In the genomic region with DNA sequence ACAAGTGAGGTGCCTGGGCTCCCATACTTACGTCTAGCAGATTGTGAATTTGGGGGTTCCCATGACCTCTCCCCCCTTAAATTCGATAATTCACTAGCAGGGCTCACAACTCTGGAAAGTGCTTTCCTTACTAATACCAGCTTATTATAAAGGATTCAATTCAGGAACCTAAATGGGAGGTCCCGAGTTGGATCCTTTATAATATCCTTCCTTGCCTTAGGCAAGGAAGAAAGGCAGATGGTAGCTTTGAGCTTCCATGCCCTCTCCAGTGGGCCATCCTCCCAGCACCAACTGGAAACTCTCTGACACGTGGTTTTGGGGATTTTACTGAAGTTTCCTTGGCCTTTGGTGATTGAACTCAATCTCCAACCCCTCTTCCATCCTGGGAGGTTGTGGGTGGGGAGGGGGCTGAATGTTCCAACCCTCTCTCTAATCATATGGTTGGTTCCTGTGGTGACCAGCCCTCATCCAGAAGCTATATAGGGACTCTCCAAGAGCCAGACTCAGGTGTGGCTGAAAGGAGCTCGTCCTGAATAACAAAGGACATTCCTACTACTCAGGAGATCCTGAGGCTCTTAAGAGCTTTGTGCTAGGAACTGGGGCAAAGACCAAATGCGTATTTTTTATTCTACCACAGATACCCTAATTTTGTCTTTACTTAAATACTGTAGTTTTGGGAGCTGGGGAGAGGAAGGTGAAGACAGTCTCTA, we compare ENCODE assay signal across 33 cellular contexts.
DNase-seq lines count a peak whose midpoint lies in the region; ATAC-seq, FAIRE-seq and TF ChIP-seq lines count a peak whose summit lies in the region.
"Had no signal": no experiment of that assay in that cellular context is flagged by ENCODE, and none has a peak within 500 bp of the region (broad histone marks: within the 10 kb centered on the region; RNA-seq: fewer than 3 reads in every experiment).

No MANE protein-coding gene starts in this region.

- H3K36me3 ChIP-seq in HUES48 (ENCODE audit: control insufficient read depth, insufficient read depth, low read length) = no peaks in the 10 kb centered on the region
- H3K36me3 ChIP-seq in H1 (ENCODE audit: control insufficient read depth in 2 of 4, insufficient read depth in 4 of 4, low read length in 3 of 4) = no peaks in the 10 kb centered on the region
- H3K36me3 ChIP-seq: adrenal gland, HAP-1, heart right ventricle had no signal

- H3K56ac ChIP-seq in H1 (replicated peaks; ENCODE audit: insufficient read length, low read depth, low read length) = no peak overlapping the region

- H3K9me3 ChIP-seq in HUES48 (ENCODE audit: control insufficient read depth, insufficient read depth, low read length) = no peaks in the 10 kb centered on the region
- no peaks in the 10 kb centered on the region for H3K9me3 ChIP-seq in H1 (ENCODE audit: insufficient read depth in 2 of 2, low read depth in 1 of 2, low read length in 1 of 2)
- H3K9me3 ChIP-seq: adrenal gland, HAP-1, heart right ventricle had no signal

- H4K8ac ChIP-seq in H1 (ENCODE audit: extremely low read depth, insufficient read depth, low read length) = no peak overlapping the region

- TF ChIP-seq CTCF in H1 (IDR thresholded peaks at IDR 0.05; ENCODE audit: control extremely low read depth in 1 of 3, insufficient read depth in 1 of 3, low read depth in 1 of 3, low read length in 3 of 3) = no peak

- H4K5ac ChIP-seq in H1 (ENCODE audit: insufficient read length, low read depth, low read length) = peak overlapping the region; percentile 51

- H3K9me3 Mint-ChIP-seq in naive B cell = no peaks in the 10 kb centered on the region
- H3K9me3 Mint-ChIP-seq: activated T-cell treated with anti-CD3 and anti-CD28 coated beads, Interleukin-2, amount 50 U/mL, for 4 hours; central memory CD8-positive, alpha-beta T cell; immature natural killer cell; nephron progenitor cell; type B pancreatic cell had no signal

- no peak overlapping the region for H3K14ac ChIP-seq in H1 (ENCODE audit: insufficient read length)

- H2BK15ac ChIP-seq in H1 (ENCODE audit: low read length) = peak overlapping the region; percentile 88; the same call in 1 of the 2 replicates

- peak in 1 of 2 experiments; percentile 31; a peak in 1 of 3 replicates for TF ChIP-seq EP300 in H1 (IDR thresholded peaks at IDR 0.05; ENCODE audit: borderline replicate concordance in 1 of 2, low read depth in 2 of 2, low read length in 2 of 2)

- DNase-seq in H1 (ENCODE audit: low read depth in 1 of 2, low spot score in 2 of 2) = no peak
- no peak for DNase-seq in naive B cell
- DNase-seq in SIG-M5 (lab: John Stamatoyannopoulos, UW) = no peak
- DNase-seq in NCI-H510A treated with DMSO at 0.1 percent for 48 hours (lab: John Stamatoyannopoulos, UW) = no peak
- DNase-seq: activated CD4-positive, alpha-beta T cell treated with anti-CD3 and anti-CD28 coated beads for 4 hours; activated T-cell treated with anti-CD3 and anti-CD28 coated beads, Interleukin-2, amount 50 U/mL, for 4 hours; adrenal gland; DMS79 treated with DMSO at 0.1 percent for 48 hours; heart right ventricle; immature natural killer cell; Kasumi-1; left cardiac atrium; NCI-H1417; NCI-H2029; NCI-H2227 treated with DMSO at 0.1 percent for 48 hours; NCI-H526 treated with DMSO at 0.1 percent for 48 hours; nephron progenitor cell; PC-9; stimulated activated CD4-positive, alpha-beta T cell treated with anti-CD3 and anti-CD28 coated beads, Interleukin-4, amount 100 ng/mL, for 1 hour; substantia nigra had no signal

- no peaks in the 10 kb centered on the region for H3K27me3 ChIP-seq in HUES48 (ENCODE audit: control insufficient read depth, insufficient read depth, low read length)
- H3K27me3 ChIP-seq in H1 (replicated peaks in 1 of 4; ENCODE audit: control insufficient read depth in 3 of 4, extremely low read depth in 1 of 4, insufficient read depth in 3 of 4, low read length in 3 of 4) = no peaks in the 10 kb centered on the region
- H3K27me3 ChIP-seq: adrenal gland, heart right ventricle had no signal

- peak overlapping the region; percentile 90; the same call in 1 of the 2 replicates for H2BK12ac ChIP-seq in H1 (ENCODE audit: low read depth, low read length)

- H2BK5ac ChIP-seq in H1 (ENCODE audit: low read depth, low read length) = peak overlapping the region; percentile 81; the same call in 1 of the 2 replicates

- H3K27ac ChIP-seq in HUES48 (ENCODE audit: low read depth, low read length) (peak overlapping the region; percentile 5), H1 (ENCODE audit: low read depth, low read length) (no peak overlapping the region)
- H3K27ac ChIP-seq: adrenal gland, C4-2B, heart right ventricle, HL-60, PC-9 had no signal

- POLR2A ChIA-PET in H1 (lab: Charles Lee; ENCODE audit: partially characterized antibody) = interaction anchor here (0.8 to 1.4 kb wide), 10 partner anchors 9 to 99 kb away, joined by 3 to 5 read pairs (median 3); a partner anchor contains a TSS

- H2AFZ ChIP-seq in H1 (ENCODE audit: low read length) = no peak overlapping the region
- H2AFZ ChIP-seq: PC-9 had no signal

- peak overlapping the region; percentile 2 to 59; a peak in 3 of 4 replicates for H3K4me2 ChIP-seq in H1 (ENCODE audit: insufficient read depth in 1 of 2, low read depth in 2 of 2, low read length in 2 of 2)
- H3K4me2 ChIP-seq: PC-9 had no signal

- peak overlapping the region; percentile 75 for H2AK5ac ChIP-seq in H1 (ENCODE audit: low read depth, low read length)

- H3K18ac ChIP-seq in H1 (ENCODE audit: extremely low read depth, low read length) = peak overlapping the region; percentile 90

- no peak overlapping the region for H3K4ac ChIP-seq in H1 (replicated peaks; ENCODE audit: insufficient read length, low read depth, low read length)

- TF ChIP-seq POLR2A in H1 (IDR thresholded peaks at IDR 0.05; ENCODE audit: control extremely low read depth in 1 of 2, low read depth in 2 of 2, low read length in 2 of 2) = no peak

- no peak overlapping the region for H3K23ac ChIP-seq in H1 (ENCODE audit: insufficient read length)

- no peaks in the 10 kb centered on the region for H3K79me1 ChIP-seq in H1 (ENCODE audit: low read depth, low read length)

- H3K36me3 Mint-ChIP-seq in naive B cell = no peaks in the 10 kb centered on the region
- H3K36me3 Mint-ChIP-seq: immature natural killer cell, type B pancreatic cell had no signal

- H3K4me3 ChIP-seq in HUES48 (ENCODE audit: low read depth, low read length) (no peak overlapping the region), H1 (ENCODE audit: extremely low read depth in 1 of 4, insufficient read depth in 2 of 4, low read depth in 3 of 4, low read length in 4 of 4) (no peak overlapping the region; a peak in 1 of 8 replicates)
- H3K4me3 ChIP-seq: adrenal gland, HAP-1, heart right ventricle, lung, PC-9 had no signal

- H2BK20ac ChIP-seq in H1 (ENCODE audit: low read length) = peak overlapping the region; percentile 98

- CTCF ChIA-PET in H1 (lab: Charles Lee; ENCODE audit: partially characterized antibody) = interaction anchor here (0.6 to 3.4 kb wide), 9 partner anchors 14 to 198 kb away, joined by 3 to 17 read pairs (median 4); no protein-coding TSS in a partner anchor

- no peaks in the 10 kb centered on the region for H3K23me2 ChIP-seq in H1 (ENCODE audit: low read depth, low read length)

- H3K9ac ChIP-seq in HUES48 (ENCODE audit: low read depth, low read length) (no peak overlapping the region), H1 (replicated peaks in 1 of 4; ENCODE audit: extremely low read depth in 1 of 4, low read depth in 3 of 4, low read length in 3 of 4) (no peak overlapping the region)

- no peaks in the 10 kb centered on the region for H4K20me1 ChIP-seq in H1 (replicated peaks in 1 of 2; ENCODE audit: control insufficient read depth in 1 of 2, insufficient read depth in 2 of 2, low read length in 2 of 2)

- peak overlapping the region; percentile 80 for H4K91ac ChIP-seq in H1 (replicated peaks; ENCODE audit: insufficient read length, low read length)

- 60% methylated on average over 6 of the region's 6 CpGs; no CpG with 5 or more reads in 1 of the 2 experiments for WGBS in H1 (ENCODE audit: extremely low coverage in 1 of 2, insufficient coverage in 1 of 2, insufficient read length in 1 of 2, insufficient replicate concordance in 2 of 2, low coverage in 1 of 2, low lambda C conversion rate in 2 of 2, missing lambda C conversion rate in 1 of 2), 2 experiments

- ATAC-seq in naive B cell (ENCODE audit: low read depth in 2 of 2) (no peak), GM21390 (IDR thresholded peaks at IDR 0.05; ENCODE audit: unreplicated experiment) (no peak)
- ATAC-seq: activated T-cell treated with anti-CD3 and anti-CD28 coated beads, Interleukin-2, amount 50 U/mL, for 4 hours; heart right ventricle; HepG2; left cardiac atrium; Right ventricle myocardium inferior had no signal

- peaks cover 10% of the 10 kb centered on the region; the same call in 1 of the 2 replicates for H3K4me1 ChIP-seq in HUES48 (ENCODE audit: control insufficient read depth, insufficient read depth, low read length)
- peaks cover 4 to 8% (median 6%) of the 10 kb centered on the region in 4 experiments; a peak in 6 of 7 replicates for H3K4me1 ChIP-seq in H1 (replicated peaks in 1 of 4; ENCODE audit: control insufficient read depth in 3 of 4, insufficient read depth in 4 of 4, low read length in 3 of 4)
- H3K4me1 ChIP-seq: adrenal gland had no signal

- peak overlapping the region; percentile 38 for H2BK120ac ChIP-seq in H1 (replicated peaks; ENCODE audit: low read depth, low read length)

- H3K27me3 Mint-ChIP-seq in naive B cell = no peaks in the 10 kb centered on the region
- H3K27me3 Mint-ChIP-seq: central memory CD8-positive, alpha-beta T cell; type B pancreatic cell had no signal

- H3K79me2 ChIP-seq in H1 (ENCODE audit: control insufficient read depth in 1 of 2, insufficient read depth in 2 of 2, low read length in 2 of 2) = no peaks in the 10 kb centered on the region

- FAIRE-seq in G401.6 (lab: Jason Lieb, UNC) = peak; percentile 94
- peak; percentile 86 for FAIRE-seq in H1 (lab: Jason Lieb, UNC)
- FAIRE-seq: endometrium, frontal cortex, HepG2 had no signal

- no peak for TF ChIP-seq RAD21 in H1 (IDR thresholded peaks at IDR 0.05 in 1 of 2, conservative IDR thresholded peaks at IDR 0.05 in 1 of 2; ENCODE audit: low read depth in 2 of 2, low read length in 2 of 2)

- H3K27ac Mint-ChIP-seq in naive B cell = peak overlapping the region; percentile 74 to 96 (median 86)
- H3K27ac Mint-ChIP-seq: immature natural killer cell, nephron progenitor cell, type B pancreatic cell had no signal

- H3K4me3 Mint-ChIP-seq in naive B cell = peak overlapping the region in 3 of 8 donors; percentile 18 to 59 (median 48)
- H3K4me3 Mint-ChIP-seq: activated T-cell treated with anti-CD3 and anti-CD28 coated beads, Interleukin-2, amount 50 U/mL, for 4 hours; central memory CD8-positive, alpha-beta T cell; immature natural killer cell; nephron progenitor cell; type B pancreatic cell had no signal

- peaks cover 23 to 28% (median 24%) of the 10 kb centered on the region in 3 donors for H3K4me1 Mint-ChIP-seq in naive B cell

TF ChIP-seq in H1, 55 proteins besides CTCF, POLR2A, EP300 and RAD21 (continues in another document):
- TF ChIP-seq POU5F1 (IDR thresholded peaks at IDR 0.05; ENCODE audit: low read depth, low read length) = peak; percentile 69
- no peak for TF ChIP-seq SIX5 (IDR thresholded peaks at IDR 0.05; ENCODE audit: low read depth, low read length)
- TF ChIP-seq TCF12 (IDR thresholded peaks at IDR 0.05; ENCODE audit: low read depth, low read length) = 0 out of 2 replicates have a peak, but pooled peaks have one; percentile 35
- no peak for TF ChIP-seq SP2 (IDR thresholded peaks at IDR 0.05; ENCODE audit: low read length)
- peak; percentile 20 for TF ChIP-seq ASH2L (IDR thresholded peaks at IDR 0.05; ENCODE audit: low read length)
